ENCODE assay signal across 10 cellular contexts in genomic region chr6:34531580-34532201, GRCh38. TPM values are rescaled to one million over a fixed set of nuclear protein-coding genes. Genes with fewer than 3 reads are reported as not detected.
A peak's percentile ranks its signal among the peaks of the same experiment; 100 is the strongest.
DNase-seq lines count a peak whose midpoint lies in the region; ATAC-seq and TF ChIP-seq lines count a peak whose summit lies in the region.
"Had no signal": no experiment of that assay in that cellular context is flagged by ENCODE, and none has a peak within 500 bp of the region (broad histone marks: within the 10 kb centered on the region; RNA-seq: fewer than 3 reads in every experiment).

No MANE protein-coding gene starts in this region.

- no peak overlapping the region for H3K27ac ChIP-seq in CD4-positive, CD25-positive, alpha-beta regulatory T cell (ENCODE audit: insufficient read depth, low read length, poor library complexity, severe bottlenecking)
- H3K27ac ChIP-seq: body of pancreas had no signal

- peaks cover 4% of the 10 kb centered on the region for H3K27me3 Mint-ChIP-seq in CD4-positive, CD25-positive, alpha-beta regulatory T cell

- no peak overlapping the region for H3K4me3 ChIP-seq in CD4-positive, CD25-positive, alpha-beta regulatory T cell (ENCODE audit: low read depth, low read length)
- H3K4me3 ChIP-seq in foreskin fibroblast (ENCODE audit: low read depth in 1 of 2, low read length in 2 of 2), result no peak overlapping the region
- H3K4me3 ChIP-seq: body of pancreas had no signal

- H3K4me3 Mint-ChIP-seq in CD4-positive, CD25-positive, alpha-beta regulatory T cell, result peak overlapping the region in 2 of 4 donors; percentile 29 to 56

- no peaks in the 10 kb centered on the region for H3K27me3 ChIP-seq in CD4-positive, CD25-positive, alpha-beta regulatory T cell (ENCODE audit: control insufficient read depth, insufficient read depth, low read length)
- H3K27me3 ChIP-seq: body of pancreas had no signal

- TF ChIP-seq CTCF in foreskin fibroblast (IDR thresholded peaks at IDR 0.05; ENCODE audit: low read depth, low read length), result no peak

- no peak for ATAC-seq in CD4-positive, CD25-positive, alpha-beta regulatory T cell (ENCODE audit: low read depth in 2 of 2)
- ATAC-seq in GM21786 (IDR thresholded peaks at IDR 0.05; ENCODE audit: unreplicated experiment), result no peak
- ATAC-seq: body of pancreas had no signal

- no peak overlapping the region for H3K27ac Mint-ChIP-seq in CD4-positive, CD25-positive, alpha-beta regulatory T cell
- H3K27ac Mint-ChIP-seq: progenitor cell of endocrine pancreas had no signal

- no peaks in the 10 kb centered on the region for H3K36me3 ChIP-seq in CD4-positive, CD25-positive, alpha-beta regulatory T cell (ENCODE audit: control insufficient read depth, insufficient read depth, low read length)

- H3K9me3 Mint-ChIP-seq in CD4-positive, CD25-positive, alpha-beta regulatory T cell, result no peaks in the 10 kb centered on the region

- peaks cover 5% of the 10 kb centered on the region for H3K4me1 ChIP-seq in CD4-positive, CD25-positive, alpha-beta regulatory T cell (ENCODE audit: control insufficient read depth, insufficient read depth, low read length, poor library complexity, severe bottlenecking)

- no peaks in the 10 kb centered on the region for H3K9me3 ChIP-seq in CD4-positive, CD25-positive, alpha-beta regulatory T cell (ENCODE audit: control insufficient read depth in 2 of 2, low read length in 2 of 2)
- H3K9me3 ChIP-seq: body of pancreas had no signal

- H3K36me3 Mint-ChIP-seq in CD4-positive, CD25-positive, alpha-beta regulatory T cell, result no peaks in the 10 kb centered on the region

- DNase-seq in CD4-positive, CD25-positive, alpha-beta regulatory T cell, result peak in 2 of 3 donors; percentile 18 to 45
- DNase-seq in SHP77 (lab: John Stamatoyannopoulos, UW) (peak; percentile 68 to 72), foreskin fibroblast (peak; percentile 26 to 64), pons (ENCODE audit: low spot score) (peak; percentile 64), NCI-H1417 (lab: John Stamatoyannopoulos, UW) (no peak), NCI-H524 (lab: John Stamatoyannopoulos, UW) (no peak), cerebellar cortex (ENCODE audit: low spot score) (no peak)

- peaks cover 0 to 8% (median 1%) of the 10 kb centered on the region in 4 donors for H3K4me1 Mint-ChIP-seq in CD4-positive, CD25-positive, alpha-beta regulatory T cell

RNA-seq across cellular contexts. Expression of gene SPDEF, which starts 24.4 kb away (rescaled TPM):
- 0.35 TPM for total RNA-seq in CD4-positive, CD25-positive, alpha-beta regulatory T cell
- not detected for polyA plus RNA-seq in CD4-positive, CD25-positive, alpha-beta regulatory T cell
- total RNA-seq: body of pancreas had no signal

Comparison
In these comparisons a context has a peak if more than half of its experiments do, and no peak if none do; other contexts are left out.
1. DNase-seq: peak in CD4-positive, CD25-positive, alpha-beta regulatory T cell (2 of 3), SHP77 (2 of 2), foreskin fibroblast (2 of 2) and pons (single experiment); none in NCI-H1417 (0 of 3), NCI-H524 (0 of 2) and cerebellar cortex (single experiment).